8 cellular contexts compared by ENCODE assay signal in genomic region chr17:39674702-39675389, GRCh38. TPM values are rescaled to one million over a fixed set of nuclear protein-coding genes. Genes with fewer than 3 reads are reported as not detected.
DNase-seq lines count a peak whose midpoint lies in the region; ATAC-seq, FAIRE-seq and TF ChIP-seq lines count a peak whose summit lies in the region.

No MANE protein-coding gene starts in this region.

- peak overlapping the region; percentile 76 for H3K27ac Mint-ChIP-seq in activated naive CD8-positive, alpha-beta T cell treated with anti-CD3 and anti-CD28 coated beads, Interleukin-2, amount 10 ng/mL, durations not matched to agents 7 days and 5 days
- H3K27ac Mint-ChIP-seq in activated naive CD8-positive, alpha-beta T cell treated with anti-CD3 and anti-CD28 coated beads, Interleukin-2, amount 50 U/mL, for 24 hours = no peak overlapping the region

- ATAC-seq in activated naive CD8-positive, alpha-beta T cell treated with anti-CD3 and anti-CD28 coated beads, Interleukin-2, amount 10 ng/mL, durations not matched to agents 7 days and 5 days (ENCODE audit: low read depth) = no peak
- no peak for ATAC-seq in activated naive CD8-positive, alpha-beta T cell treated with anti-CD3 and anti-CD28 coated beads, Interleukin-2, amount 50 U/mL, for 24 hours
- ATAC-seq in HepG2 = peak; percentile 59

- no TSS peak for BruUV-seq in HepG2 (replicated peaks; lab: Mats Ljungman, UMichigan)

- peak overlapping the region in 2 of 3 experiments; percentile 5 to 49; a peak in 2 of 6 replicates for H3K4me3 ChIP-seq in HepG2 (replicated peaks in 1 of 3; ENCODE audit: insufficient read depth in 1 of 3, low read depth in 2 of 3, low read length in 3 of 3)
- H3K4me3 ChIP-seq in uterus = no peak overlapping the region
- H3K4me3 ChIP-seq in brain microvascular endothelial cell (ENCODE audit: low read depth, low read length) = no peak overlapping the region

- no peaks in the 10 kb centered on the region for H3K36me3 ChIP-seq in HepG2 (replicated peaks in 1 of 2; ENCODE audit: control insufficient read depth in 1 of 2, insufficient read depth in 2 of 2, low read length in 2 of 2)
- no peaks in the 10 kb centered on the region for H3K36me3 ChIP-seq in uterus
- no peaks in the 10 kb centered on the region for H3K36me3 ChIP-seq in brain microvascular endothelial cell (replicated peaks)

- H4K20me1 ChIP-seq in HepG2 (ENCODE audit: insufficient read depth, low read length) = no peaks in the 10 kb centered on the region

- H3K4me1 Mint-ChIP-seq in activated naive CD8-positive, alpha-beta T cell treated with anti-CD3 and anti-CD28 coated beads, Interleukin-2, amount 10 ng/mL, durations not matched to agents 7 days and 5 days = peaks cover 38% of the 10 kb centered on the region
- H3K4me1 Mint-ChIP-seq in activated naive CD8-positive, alpha-beta T cell treated with anti-CD3 and anti-CD28 coated beads, Interleukin-2, amount 50 U/mL, for 24 hours = peaks cover 53% of the 10 kb centered on the region

- WGBS in HepG2 (ENCODE audit: low lambda C conversion rate) = 14% methylated on average over 10 of the region's 11 CpGs

- in situ Hi-C loops in HepG2 (cut with HindIII; ENCODE audit: extremely low pct_ligation_motif_present, low pct_unique_long_range_greater_than_20kb) (loop anchor here (5.0 kb wide), 2 partner anchors 53 to 77 kb away; no protein-coding TSS in a partner anchor), brain microvascular endothelial cell (cut with HindIII; ENCODE audit: low pct_ligation_motif_present, low sequenced_read_pairs) (no loop called here)

- H3K9me3 ChIP-seq in HepG2 (ENCODE audit: low read length) (no peaks in the 10 kb centered on the region), uterus (no peaks in the 10 kb centered on the region)

- TF ChIP-seq RAD21 in HepG2 (CRISPR knock-in tag; IDR thresholded peaks at IDR 0.05) = no peak

- no peaks in the 10 kb centered on the region for H3K79me2 ChIP-seq in HepG2 (ENCODE audit: insufficient read depth, low read length)

- peak overlapping the region; percentile 54 for H3K27ac ChIP-seq in VCaP
- H3K27ac ChIP-seq in HepG2 (ENCODE audit: extremely low read length, insufficient read depth, low read length) = peak overlapping the region; percentile 62
- H3K27ac ChIP-seq in uterus = no peak overlapping the region
- no peak overlapping the region for H3K27ac ChIP-seq in brain microvascular endothelial cell

- H3K27me3 Mint-ChIP-seq in activated naive CD8-positive, alpha-beta T cell treated with anti-CD3 and anti-CD28 coated beads, Interleukin-2, amount 10 ng/mL, durations not matched to agents 7 days and 5 days = peaks cover 7% of the 10 kb centered on the region
- peaks cover 2% of the 10 kb centered on the region for H3K27me3 Mint-ChIP-seq in activated naive CD8-positive, alpha-beta T cell treated with anti-CD3 and anti-CD28 coated beads, Interleukin-2, amount 50 U/mL, for 24 hours

- CTCF ChIA-PET in HepG2 (lab: Yijun Ruan, JAX; ENCODE audit: low intra/inter-chr PET ratio, low total read pairs) = interaction anchor here (8.5 kb wide), 1 partner anchor 53 kb away, joined by 136 read pairs; no protein-coding TSS in a partner anchor

- peak overlapping the region; percentile 55 for H3K4me2 ChIP-seq in HepG2 (ENCODE audit: low read depth, low read length)

- H2AFZ ChIP-seq in HepG2 (ENCODE audit: low read length) = no peak overlapping the region

- H3K4me1 ChIP-seq in HepG2 (ENCODE audit: insufficient read depth, low read length) (peaks cover 91% of the 10 kb centered on the region), uterus (no peaks in the 10 kb centered on the region)

- intact Hi-C loops in HepG2 (cut with micrococcal nuclease; ENCODE audit: unreplicated experiment) = loop anchor here (5.0 kb wide), 1 partner anchor 77 kb away; no protein-coding TSS in a partner anchor
- intact Hi-C loops in uterus (cut with DNase I; ENCODE audit: low total_unique reads) = no loop called here

- POLR2A ChIA-PET in activated naive CD8-positive, alpha-beta T cell treated with anti-CD3 and anti-CD28 coated beads, Interleukin-2, amount 10 ng/mL, durations not matched to agents 7 days and 5 days (lab: Charles Lee) = interaction anchor here (2.0 to 6.7 kb wide), 2 partner anchors 13 to 55 kb away, joined by 7 to 46 read pairs; partner anchors contain the start of genes MIEN1 and PGAP3
- POLR2A ChIA-PET in HepG2 (lab: Yijun Ruan, JAX) = interaction anchor here (0.6 to 9.4 kb wide), 16 partner anchors 8 to 77 kb away, joined by 3 to 96 read pairs (median 5); partner anchors contain the start of genes ERBB2, GRB7, MIEN1 and PGAP3

- TF ChIP-seq EP300 in HepG2 (IDR thresholded peaks at IDR 0.05; ENCODE audit: low read depth in 2 of 2, low read length in 2 of 2) = peak in 1 of 2 experiments; percentile 74; a peak in 2 of 4 replicates
- peak; percentile 30; the same call in 1 of the 2 replicates for TF ChIP-seq EP300 in HepG2 (CRISPR knock-in tag; IDR thresholded peaks at IDR 0.05; ENCODE audit: borderline replicate concordance)

- no peaks in the 10 kb centered on the region for H3K9me3 Mint-ChIP-seq in activated naive CD8-positive, alpha-beta T cell treated with anti-CD3 and anti-CD28 coated beads, Interleukin-2, amount 10 ng/mL, durations not matched to agents 7 days and 5 days
- no peaks in the 10 kb centered on the region for H3K9me3 Mint-ChIP-seq in activated naive CD8-positive, alpha-beta T cell treated with anti-CD3 and anti-CD28 coated beads, Interleukin-2, amount 50 U/mL, for 24 hours

- H3K4me3 Mint-ChIP-seq in activated naive CD8-positive, alpha-beta T cell treated with anti-CD3 and anti-CD28 coated beads, Interleukin-2, amount 10 ng/mL, durations not matched to agents 7 days and 5 days = no peak overlapping the region
- H3K4me3 Mint-ChIP-seq in activated naive CD8-positive, alpha-beta T cell treated with anti-CD3 and anti-CD28 coated beads, Interleukin-2, amount 50 U/mL, for 24 hours = no peak overlapping the region

- peak overlapping the region; percentile 55 for H3K9ac ChIP-seq in HepG2 (ENCODE audit: insufficient read depth, low read depth, low read length)

- no peak for TF ChIP-seq CTCF in VCaP (conservative IDR thresholded peaks at IDR 0.05)
- TF ChIP-seq CTCF in HepG2 (CRISPR knock-in tag; IDR thresholded peaks at IDR 0.05) = peak; percentile 42
- no peak for TF ChIP-seq CTCF in uterus (IDR thresholded peaks at IDR 0.05)
- TF ChIP-seq CTCF in brain microvascular endothelial cell (IDR thresholded peaks at IDR 0.05; ENCODE audit: low read depth, low read length, missing control alignments) = no peak

- TF ChIP-seq POLR2A in HepG2 (IDR thresholded peaks at IDR 0.05; ENCODE audit: insufficient read depth in 1 of 2, low read depth in 2 of 2, low read length in 2 of 2) = peak in 1 of 2 experiments; percentile 58; a peak in 2 of 4 replicates
- TF ChIP-seq POLR2A in uterus (IDR thresholded peaks at IDR 0.05) = no peak

- peak; percentile 36 for FAIRE-seq in HepG2 (lab: Jason Lieb, UNC)

- DNase-seq in activated naive CD8-positive, alpha-beta T cell treated with anti-CD3 and anti-CD28 coated beads, Interleukin-2, amount 10 ng/mL, durations not matched to agents 7 days and 5 days = no peak
- no peak for DNase-seq in activated naive CD8-positive, alpha-beta T cell treated with anti-CD3 and anti-CD28 coated beads, Interleukin-2, amount 50 U/mL, for 24 hours
- DNase-seq in HepG2 (ENCODE audit: low spot score) (peak; percentile 81), ureter (ENCODE audit: low spot score) (peak; percentile 88), hepatic stellate cell (ENCODE audit: low spot score) (no peak), uterus (no peak), brain microvascular endothelial cell (no peak)

- H3K27me3 ChIP-seq in HepG2 (ENCODE audit: control insufficient read depth in 1 of 2, insufficient read depth in 2 of 2, low read length in 2 of 2) = peaks cover 6 to 17% of the 10 kb centered on the region in 2 experiments; a peak in 4 of 5 replicates
- H3K27me3 ChIP-seq in uterus = peaks cover 4 to 7% of the 10 kb centered on the region in 2 donors
- peaks cover 7% of the 10 kb centered on the region for H3K27me3 ChIP-seq in brain microvascular endothelial cell (replicated peaks)

- no peaks in the 10 kb centered on the region for H3K36me3 Mint-ChIP-seq in activated naive CD8-positive, alpha-beta T cell treated with anti-CD3 and anti-CD28 coated beads, Interleukin-2, amount 10 ng/mL, durations not matched to agents 7 days and 5 days
- H3K36me3 Mint-ChIP-seq in activated naive CD8-positive, alpha-beta T cell treated with anti-CD3 and anti-CD28 coated beads, Interleukin-2, amount 50 U/mL, for 24 hours (ENCODE audit: low read depth) = peaks cover 2% of the 10 kb centered on the region

RNA-seq across cellular contexts. Expression of gene PNMT, which starts 6.6 kb away (rescaled TPM):
- not detected for total RNA-seq in activated naive CD8-positive, alpha-beta T cell treated with anti-CD3 and anti-CD28 coated beads, Interleukin-2, amount 10 ng/mL, durations not matched to agents 7 days and 5 days
- total RNA-seq in HepG2 (2016; rRNA removed; fragmentation: Illumina TruSeq; extraction: Trizol) = not detected in 2 replicates
- total RNA-seq in HepG2 (2016; cell fraction: cytosol; rRNA removed; fragmentation: Illumina TruSeq; extraction: Trizol; ENCODE audit: low read depth) = not detected in 2 replicates
- not detected in 2 replicates for total RNA-seq in HepG2 (2016; cell fraction: insoluble cytoplasmic fraction; rRNA removed; fragmentation: Illumina TruSeq; extraction: Trizol)
- total RNA-seq in HepG2 (2016; cell fraction: membrane; rRNA removed; fragmentation: Illumina TruSeq; extraction: Trizol) = 0.17 TPM in 1 of 2 replicates, not detected in the other
- total RNA-seq in HepG2 (2016; cell fraction: nucleus; rRNA removed; fragmentation: Illumina TruSeq; extraction: Trizol) = not detected in 2 replicates
- 0.22 and 0.25 TPM in 2 replicates for polyA plus RNA-seq in HepG2 (2011; rRNA removed)
- 0.08 and 0.13 TPM in 2 replicates for polyA plus RNA-seq in HepG2 (2011; cell fraction: cytosol; rRNA removed)
- polyA plus RNA-seq in HepG2 (2011; cell fraction: nucleus; rRNA removed) = 0.56 and 0.71 TPM in 2 replicates
- polyA plus RNA-seq in HepG2 (2012) = 0.31 TPM in 1 of 2 replicates, not detected in the other
- 0.11 TPM in 1 of 2 replicates, not detected in the other for polyA plus RNA-seq in HepG2 (2016; cell fraction: cytosol; fragmentation: Illumina TruSeq; extraction: Trizol; ENCODE audit: low read depth)
- not detected in 2 replicates for polyA plus RNA-seq in HepG2 (2016; cell fraction: insoluble cytoplasmic fraction; fragmentation: Illumina TruSeq; extraction: Trizol; ENCODE audit: low read depth)
- polyA plus RNA-seq in HepG2 (2016; cell fraction: membrane; fragmentation: Illumina TruSeq; extraction: Trizol; ENCODE audit: low read depth) = 0.15 TPM in 1 of 2 replicates, not detected in the other
- polyA plus RNA-seq in HepG2 (2016; cell fraction: nucleus; fragmentation: Illumina TruSeq; extraction: Trizol; ENCODE audit: insufficient read depth, low read depth) = not detected in 2 replicates
- polyA minus RNA-seq in HepG2 (2011; rRNA and poly(A)+ RNA removed; ENCODE audit: low replicate concordance) = not detected in 2 replicates
- not detected in 2 replicates for polyA minus RNA-seq in HepG2 (2011; cell fraction: cytosol; rRNA and poly(A)+ RNA removed)
- not detected in 2 replicates for polyA minus RNA-seq in HepG2 (2011; cell fraction: nucleus; rRNA and poly(A)+ RNA removed)
- 7.1 TPM for total RNA-seq in ureter
- total RNA-seq in uterus = 1 to 10 TPM in 3 of 4 donors, not detected in 1; 3.8 to 5.0 (median 4.7) TPM

RNA-seq across cellular contexts. Expression of gene TCAP, which starts 9.7 kb away (rescaled TPM):
- total RNA-seq in activated naive CD8-positive, alpha-beta T cell treated with anti-CD3 and anti-CD28 coated beads, Interleukin-2, amount 10 ng/mL, durations not matched to agents 7 days and 5 days = 1 to 10 TPM; 2.7 to 3.2 TPM
- total RNA-seq in HepG2 (2016; rRNA removed; fragmentation: Illumina TruSeq; extraction: Trizol) (0.14 and 0.24 TPM in 2 replicates), ureter (0.81 TPM), uterus (1 to 10 TPM in 1 of 4 donors, under 1 TPM in 1, not detected in 2; 0.28 to 2.2 TPM)
- total RNA-seq in HepG2 (2016; cell fraction: cytosol; rRNA removed; fragmentation: Illumina TruSeq; extraction: Trizol; ENCODE audit: low read depth) = not detected in 2 replicates
- 0.26 TPM in 1 of 2 replicates, not detected in the other for total RNA-seq in HepG2 (2016; cell fraction: insoluble cytoplasmic fraction; rRNA removed; fragmentation: Illumina TruSeq; extraction: Trizol)
- 0.06 TPM in 1 of 2 replicates, not detected in the other for total RNA-seq in HepG2 (2016; cell fraction: membrane; rRNA removed; fragmentation: Illumina TruSeq; extraction: Trizol)
- total RNA-seq in HepG2 (2016; cell fraction: nucleus; rRNA removed; fragmentation: Illumina TruSeq; extraction: Trizol) = 0.56 and 0.84 TPM in 2 replicates
- 0.65 and 0.84 TPM in 2 replicates for polyA plus RNA-seq in HepG2 (2011; rRNA removed)
- 0.15 and 0.35 TPM in 2 replicates for polyA plus RNA-seq in HepG2 (2011; cell fraction: cytosol; rRNA removed)
- polyA plus RNA-seq in HepG2 (2011; cell fraction: nucleus; rRNA removed) = 6.0 and 8.8 TPM in 2 replicates
- 0.43 and 2.1 TPM in 2 replicates for polyA plus RNA-seq in HepG2 (2012)
- not detected in 2 replicates for polyA plus RNA-seq in HepG2 (2016; cell fraction: cytosol; fragmentation: Illumina TruSeq; extraction: Trizol; ENCODE audit: low read depth)
- polyA plus RNA-seq in HepG2 (2016; cell fraction: insoluble cytoplasmic fraction; fragmentation: Illumina TruSeq; extraction: Trizol; ENCODE audit: low read depth) = 0.19 TPM in 1 of 2 replicates, not detected in the other
- polyA plus RNA-seq in HepG2 (2016; cell fraction: membrane; fragmentation: Illumina TruSeq; extraction: Trizol; ENCODE audit: low read depth) = not detected in 2 replicates
- 0.51 and 0.85 TPM in 2 replicates for polyA plus RNA-seq in HepG2 (2016; cell fraction: nucleus; fragmentation: Illumina TruSeq; extraction: Trizol; ENCODE audit: insufficient read depth, low read depth)
- polyA minus RNA-seq in HepG2 (2011; rRNA and poly(A)+ RNA removed; ENCODE audit: low replicate concordance) = 2.2 and 2.6 TPM in 2 replicates
- not detected in 2 replicates for polyA minus RNA-seq in HepG2 (2011; cell fraction: cytosol; rRNA and poly(A)+ RNA removed)
- polyA minus RNA-seq in HepG2 (2011; cell fraction: nucleus; rRNA and poly(A)+ RNA removed) = 3.0 and 4.0 TPM in 2 replicates

RNA-seq across cellular contexts. Expression of gene PGAP3, which starts 13.0 kb away (rescaled TPM):
- 10 to 100 TPM; 18.3 to 23.9 TPM for total RNA-seq in activated naive CD8-positive, alpha-beta T cell treated with anti-CD3 and anti-CD28 coated beads, Interleukin-2, amount 10 ng/mL, durations not matched to agents 7 days and 5 days
- total RNA-seq in HepG2 (2016; rRNA removed; fragmentation: Illumina TruSeq; extraction: Trizol) (5.1 and 11.9 TPM in 2 replicates), ureter (56.9 TPM), uterus (10 to 100 TPM in 3 of 4 donors, 1 to 10 TPM in 1; 4.6 to 24.8 (median 19.5) TPM)
- total RNA-seq in HepG2 (2016; cell fraction: cytosol; rRNA removed; fragmentation: Illumina TruSeq; extraction: Trizol; ENCODE audit: low read depth) = 1.1 and 1.5 TPM in 2 replicates
- total RNA-seq in HepG2 (2016; cell fraction: insoluble cytoplasmic fraction; rRNA removed; fragmentation: Illumina TruSeq; extraction: Trizol) = 3.5 and 11.4 TPM in 2 replicates
- total RNA-seq in HepG2 (2016; cell fraction: membrane; rRNA removed; fragmentation: Illumina TruSeq; extraction: Trizol) = 3.2 and 3.3 TPM in 2 replicates
- 11.6 and 12.8 TPM in 2 replicates for total RNA-seq in HepG2 (2016; cell fraction: nucleus; rRNA removed; fragmentation: Illumina TruSeq; extraction: Trizol)
- 14.6 and 21.2 TPM in 2 replicates for polyA plus RNA-seq in HepG2 (2011; rRNA removed)
- polyA plus RNA-seq in HepG2 (2011; cell fraction: cytosol; rRNA removed) = 9.7 and 10.8 TPM in 2 replicates
- polyA plus RNA-seq in HepG2 (2011; cell fraction: nucleus; rRNA removed) = 53.0 and 67.8 TPM in 2 replicates
- polyA plus RNA-seq in HepG2 (2012) = 9.1 and 10.3 TPM in 2 replicates
- 0.93 and 0.97 TPM in 2 replicates for polyA plus RNA-seq in HepG2 (2016; cell fraction: cytosol; fragmentation: Illumina TruSeq; extraction: Trizol; ENCODE audit: low read depth)
- polyA plus RNA-seq in HepG2 (2016; cell fraction: insoluble cytoplasmic fraction; fragmentation: Illumina TruSeq; extraction: Trizol; ENCODE audit: low read depth) = 4.1 and 5.4 TPM in 2 replicates
- polyA plus RNA-seq in HepG2 (2016; cell fraction: membrane; fragmentation: Illumina TruSeq; extraction: Trizol; ENCODE audit: low read depth) = 2.1 and 2.4 TPM in 2 replicates
- polyA plus RNA-seq in HepG2 (2016; cell fraction: nucleus; fragmentation: Illumina TruSeq; extraction: Trizol; ENCODE audit: insufficient read depth, low read depth) = 23.4 and 28.3 TPM in 2 replicates
- 12.0 and 44.9 TPM in 2 replicates for polyA minus RNA-seq in HepG2 (2011; rRNA and poly(A)+ RNA removed; ENCODE audit: low replicate concordance)
- 5.6 and 8.2 TPM in 2 replicates for polyA minus RNA-seq in HepG2 (2011; cell fraction: cytosol; rRNA and poly(A)+ RNA removed)
- polyA minus RNA-seq in HepG2 (2011; cell fraction: nucleus; rRNA and poly(A)+ RNA removed) = 8.2 and 9.7 TPM in 2 replicates

RNA-seq across cellular contexts. Expression of gene ERBB2, which starts 25.0 kb away (rescaled TPM):
- 1 to 10 TPM; 6.4 to 6.6 TPM for total RNA-seq in activated naive CD8-positive, alpha-beta T cell treated with anti-CD3 and anti-CD28 coated beads, Interleukin-2, amount 10 ng/mL, durations not matched to agents 7 days and 5 days
- 30.2 and 64.1 TPM in 2 replicates for total RNA-seq in HepG2 (2016; rRNA removed; fragmentation: Illumina TruSeq; extraction: Trizol)
- total RNA-seq in HepG2 (2016; cell fraction: cytosol; rRNA removed; fragmentation: Illumina TruSeq; extraction: Trizol; ENCODE audit: low read depth) = 29.4 and 32.0 TPM in 2 replicates
- total RNA-seq in HepG2 (2016; cell fraction: insoluble cytoplasmic fraction; rRNA removed; fragmentation: Illumina TruSeq; extraction: Trizol) = 24.5 and 63.0 TPM in 2 replicates
- total RNA-seq in HepG2 (2016; cell fraction: membrane; rRNA removed; fragmentation: Illumina TruSeq; extraction: Trizol) = 21.8 and 22.8 TPM in 2 replicates
- 81.6 and 99.0 TPM in 2 replicates for total RNA-seq in HepG2 (2016; cell fraction: nucleus; rRNA removed; fragmentation: Illumina TruSeq; extraction: Trizol)
- polyA plus RNA-seq in HepG2 (2011; rRNA removed) = 57.7 and 77.7 TPM in 2 replicates
- polyA plus RNA-seq in HepG2 (2011; cell fraction: cytosol; rRNA removed) = 36.7 and 42.6 TPM in 2 replicates
- polyA plus RNA-seq in HepG2 (2011; cell fraction: nucleus; rRNA removed) = 210 and 211 TPM in 2 replicates
- 69.2 and 69.6 TPM in 2 replicates for polyA plus RNA-seq in HepG2 (2012)
- 4.2 and 4.3 TPM in 2 replicates for polyA plus RNA-seq in HepG2 (2016; cell fraction: cytosol; fragmentation: Illumina TruSeq; extraction: Trizol; ENCODE audit: low read depth)
- 25.3 and 32.1 TPM in 2 replicates for polyA plus RNA-seq in HepG2 (2016; cell fraction: insoluble cytoplasmic fraction; fragmentation: Illumina TruSeq; extraction: Trizol; ENCODE audit: low read depth)
- polyA plus RNA-seq in HepG2 (2016; cell fraction: membrane; fragmentation: Illumina TruSeq; extraction: Trizol; ENCODE audit: low read depth) = 8.5 and 9.9 TPM in 2 replicates
- polyA plus RNA-seq in HepG2 (2016; cell fraction: nucleus; fragmentation: Illumina TruSeq; extraction: Trizol; ENCODE audit: insufficient read depth, low read depth) = 149 and 153 TPM in 2 replicates
- polyA minus RNA-seq in HepG2 (2011; rRNA and poly(A)+ RNA removed; ENCODE audit: low replicate concordance) = 39.8 and 292 TPM in 2 replicates
- polyA minus RNA-seq in HepG2 (2011; cell fraction: cytosol; rRNA and poly(A)+ RNA removed) = 52.4 and 60.7 TPM in 2 replicates
- polyA minus RNA-seq in HepG2 (2011; cell fraction: nucleus; rRNA and poly(A)+ RNA removed) = 58.8 and 83.7 TPM in 2 replicates
- 278 TPM for total RNA-seq in ureter
- 10 to 100 TPM; 11.8 to 98.8 (median 44.6) TPM for total RNA-seq in uterus

RNA-seq across cellular contexts. Expression of gene STARD3, which starts 37.9 kb away (rescaled TPM):
- 10 to 100 TPM; 96.3 to 96.5 TPM for total RNA-seq in activated naive CD8-positive, alpha-beta T cell treated with anti-CD3 and anti-CD28 coated beads, Interleukin-2, amount 10 ng/mL, durations not matched to agents 7 days and 5 days
- 17.2 and 34.6 TPM in 2 replicates for total RNA-seq in HepG2 (2016; rRNA removed; fragmentation: Illumina TruSeq; extraction: Trizol)
- 10.9 and 18.7 TPM in 2 replicates for total RNA-seq in HepG2 (2016; cell fraction: cytosol; rRNA removed; fragmentation: Illumina TruSeq; extraction: Trizol; ENCODE audit: low read depth)
- 16.7 and 36.4 TPM in 2 replicates for total RNA-seq in HepG2 (2016; cell fraction: insoluble cytoplasmic fraction; rRNA removed; fragmentation: Illumina TruSeq; extraction: Trizol)
- 28.2 and 28.3 TPM in 2 replicates for total RNA-seq in HepG2 (2016; cell fraction: membrane; rRNA removed; fragmentation: Illumina TruSeq; extraction: Trizol)
- 38.6 and 39.3 TPM in 2 replicates for total RNA-seq in HepG2 (2016; cell fraction: nucleus; rRNA removed; fragmentation: Illumina TruSeq; extraction: Trizol)
- polyA plus RNA-seq in HepG2 (2011; rRNA removed) = 100 and 114 TPM in 2 replicates
- polyA plus RNA-seq in HepG2 (2011; cell fraction: cytosol; rRNA removed) = 87.6 and 94.1 TPM in 2 replicates
- polyA plus RNA-seq in HepG2 (2011; cell fraction: nucleus; rRNA removed) = 583 and 640 TPM in 2 replicates
- 57.3 and 69.8 TPM in 2 replicates for polyA plus RNA-seq in HepG2 (2012)
- polyA plus RNA-seq in HepG2 (2016; cell fraction: cytosol; fragmentation: Illumina TruSeq; extraction: Trizol; ENCODE audit: low read depth) = 16.8 and 21.4 TPM in 2 replicates
- polyA plus RNA-seq in HepG2 (2016; cell fraction: insoluble cytoplasmic fraction; fragmentation: Illumina TruSeq; extraction: Trizol; ENCODE audit: low read depth) = 23.0 and 23.7 TPM in 2 replicates
- polyA plus RNA-seq in HepG2 (2016; cell fraction: membrane; fragmentation: Illumina TruSeq; extraction: Trizol; ENCODE audit: low read depth) = 28.2 and 28.4 TPM in 2 replicates
- polyA plus RNA-seq in HepG2 (2016; cell fraction: nucleus; fragmentation: Illumina TruSeq; extraction: Trizol; ENCODE audit: insufficient read depth, low read depth) = 96.9 and 102 TPM in 2 replicates
- polyA minus RNA-seq in HepG2 (2011; rRNA and poly(A)+ RNA removed; ENCODE audit: low replicate concordance) = 98.5 and 179 TPM in 2 replicates
- polyA minus RNA-seq in HepG2 (2011; cell fraction: cytosol; rRNA and poly(A)+ RNA removed) = 38.4 and 57.6 TPM in 2 replicates
- polyA minus RNA-seq in HepG2 (2011; cell fraction: nucleus; rRNA and poly(A)+ RNA removed) = 71.6 and 80.1 TPM in 2 replicates
- total RNA-seq in ureter = 64.4 TPM
- 10 to 100 TPM; 21.0 to 62.3 (median 26.0) TPM for total RNA-seq in uterus

Comparison
In these comparisons a context has a peak if more than half of its experiments do, and no peak if none do; other contexts are left out.
1. DNase-seq: peak in HepG2 (single experiment) and ureter (single experiment); none in activated naive CD8-positive, alpha-beta T cell treated with anti-CD3 and anti-CD28 coated beads, Interleukin-2, amount 10 ng/mL, durations not matched to agents 7 days and 5 days (single experiment), activated naive CD8-positive, alpha-beta T cell treated with anti-CD3 and anti-CD28 coated beads, Interleukin-2, amount 50 U/mL, for 24 hours (single experiment), hepatic stellate cell (single experiment), uterus (0 of 2) and brain microvascular endothelial cell (single experiment).
2. H3K27ac ChIP-seq: peak in VCaP (single experiment) and HepG2 (single experiment); none in uterus (0 of 2) and brain microvascular endothelial cell (single experiment).
3. H3K4me3 ChIP-seq: peak in HepG2 (2 of 3); none in uterus (0 of 2) and brain microvascular endothelial cell (single experiment).